9 cellular contexts compared by ENCODE assay signal in genomic region chr1:108512239-108513071, GRCh38. TPM values are rescaled to one million over a fixed set of nuclear protein-coding genes. Genes with fewer than 3 reads are reported as not detected.
DNase-seq lines count a peak whose midpoint lies in the region; ATAC-seq and TF ChIP-seq lines count a peak whose summit lies in the region.
"Had no signal": no experiment of that assay in that cellular context is flagged by ENCODE, and none has a peak within 500 bp of the region (broad histone marks: within the 10 kb centered on the region; RNA-seq: fewer than 3 reads in every experiment).

No MANE protein-coding gene starts in this region.

- intact Hi-C loops in adrenal gland (cut with DNase I): loop anchor here (5.0 to 10.0 kb wide), 2 partner anchors 52 to 135 kb away; partner anchors contain the start of gene EEIG2 (in 1 of the 2)

- TF ChIP-seq POLR2A in adrenal gland (IDR thresholded peaks at IDR 0.05): no peak

- no peaks in the 10 kb centered on the region for H3K9me3 ChIP-seq in adrenal gland (replicated peaks in 1 of 3)
- H3K9me3 ChIP-seq in thoracic aorta: no peaks in the 10 kb centered on the region

- no peaks in the 10 kb centered on the region for H3K36me3 Mint-ChIP-seq in immature natural killer cell
- H3K36me3 Mint-ChIP-seq: activated naive CD8-positive, alpha-beta T cell had no signal

- no peak overlapping the region for H3K27ac ChIP-seq in adrenal gland
- no peak overlapping the region for H3K27ac ChIP-seq in thoracic aorta

- no peaks in the 10 kb centered on the region for H3K4me1 Mint-ChIP-seq in immature natural killer cell

- no peak overlapping the region for H3K4me3 Mint-ChIP-seq in immature natural killer cell
- H3K4me3 Mint-ChIP-seq: activated naive CD8-positive, alpha-beta T cell had no signal

- peak; percentile 16 for DNase-seq in A172 (ENCODE audit: low spot score)
- peak; percentile 1 for DNase-seq in NCI-H1417 treated with DMSO at 0.1 percent for 48 hours (lab: John Stamatoyannopoulos, UW)
- no peak for DNase-seq in adrenal gland
- peak; percentile 40 to 51 (median 43) for DNase-seq in immature natural killer cell
- DNase-seq in thoracic aorta (ENCODE audit: low spot score): no peak
- no peak for DNase-seq in GF-D8 (lab: John Stamatoyannopoulos, UW)
- no peak for DNase-seq in HPDE6-E6E7 (ENCODE audit: extremely low spot score)

- H3K9me3 Mint-ChIP-seq in immature natural killer cell: no peaks in the 10 kb centered on the region

- H3K27me3 ChIP-seq in adrenal gland (no peaks in the 10 kb centered on the region), thoracic aorta (replicated peaks; ENCODE audit: insufficient read depth) (no peaks in the 10 kb centered on the region)

- TF ChIP-seq CTCF in GM12874 (IDR thresholded peaks at IDR 0.05; ENCODE audit: insufficient read depth, low read depth, low read length): peak; percentile 50; the same call in 1 of the 2 replicates
- peak; percentile 48 to 93 (median 85) for TF ChIP-seq CTCF in adrenal gland (IDR thresholded peaks at IDR 0.05)
- TF ChIP-seq CTCF in thoracic aorta (IDR thresholded peaks at IDR 0.05): peak; percentile 78

- no peak overlapping the region for H3K27ac Mint-ChIP-seq in immature natural killer cell
- H3K27ac Mint-ChIP-seq: activated naive CD8-positive, alpha-beta T cell had no signal

- ATAC-seq in thoracic aorta (ENCODE audit: insufficient number of reproducible peaks, low FRiP score, low read depth): no peak

- no peak overlapping the region for H3K4me3 ChIP-seq in adrenal gland
- no peak overlapping the region for H3K4me3 ChIP-seq in thoracic aorta

- H3K27me3 Mint-ChIP-seq in immature natural killer cell (ENCODE audit: low read depth in 3 of 3): peaks cover 2 to 4% (median 3%) of the 10 kb centered on the region in 3 donors

- H3K4me1 ChIP-seq in adrenal gland (replicated peaks in 1 of 2) (no peaks in the 10 kb centered on the region), thoracic aorta (ENCODE audit: control insufficient read depth in 1 of 2, low read depth in 2 of 2) (no peaks in the 10 kb centered on the region)

- H3K36me3 ChIP-seq in adrenal gland (replicated peaks in 1 of 2) (no peaks in the 10 kb centered on the region), thoracic aorta (no peaks in the 10 kb centered on the region)

- 51 to 65% (median 58%) methylated on average over 6 of the region's 6 CpGs for WGBS in adrenal gland, 4 donors

RNA-seq across cellular contexts. Expression of gene EEIG2, which starts 47.4 kb away (rescaled TPM):
- 18.9 and 20.2 TPM in 2 replicates for total RNA-seq in A172 (2014; rRNA removed; shearing (Covaris generic))
- 10 to 100 TPM in 4 of 8 donors, 1 to 10 TPM in 4; 6.0 to 13.8 (median 9.3) TPM for total RNA-seq in adrenal gland
- polyA plus RNA-seq in adrenal gland: 1 to 10 TPM; 1.8 to 4.0 (median 2.3) TPM
- 1 to 10 TPM; 1.3 to 1.6 (median 1.4) TPM for polyA plus RNA-seq in immature natural killer cell
- total RNA-seq in thoracic aorta: 10 to 100 TPM; 13.5 to 15.0 TPM

Comparison
In these comparisons a context has a peak if more than half of its experiments do, and no peak if none do; other contexts are left out.
1. DNase-seq: peak in A172 (single experiment), NCI-H1417 treated with DMSO at 0.1 percent for 48 hours (single experiment) and immature natural killer cell (3 of 3); none in adrenal gland (0 of 7), thoracic aorta (single experiment), GF-D8 (single experiment) and HPDE6-E6E7 (single experiment).
2. Peak in every context shown above with its lines, with median percentiles within 50 percentile points of each other: CTCF ChIP-seq.